42 cellular contexts compared by ENCODE assay signal in the genomic region with DNA sequence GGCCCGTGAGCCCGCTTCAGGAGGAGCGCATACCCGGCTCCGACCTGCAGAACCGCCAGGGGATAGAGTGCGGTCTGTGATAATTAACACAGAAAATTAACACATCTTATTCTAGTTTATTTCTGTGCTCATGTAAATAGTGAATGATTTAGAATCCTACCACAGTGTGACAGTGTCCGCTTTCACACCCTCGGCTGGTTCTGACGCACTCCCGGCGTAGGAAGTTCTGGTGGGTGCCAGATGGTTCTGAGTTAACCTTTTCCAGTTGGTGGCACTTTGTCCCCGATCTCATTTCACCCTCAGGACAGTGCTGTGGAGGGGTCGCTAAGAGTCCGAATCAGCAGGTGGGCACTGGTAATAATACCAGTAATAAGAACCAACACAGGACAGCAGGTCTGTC. TPM values are rescaled to one million over a fixed set of nuclear protein-coding genes. Genes with fewer than 3 reads are reported as not detected.
"Had no signal": no experiment of that assay in that cellular context is flagged by ENCODE, and none has a peak within 500 bp of the region (broad histone marks: within the 10 kb centered on the region; RNA-seq: fewer than 3 reads in every experiment).

No MANE protein-coding gene starts in this region.

- H3K4me1 ChIP-seq: adrenal gland, ascending aorta, breast epithelium had no signal

- H3K27ac Mint-ChIP-seq: activated naive CD4-positive, alpha-beta T cell treated with anti-CD3 and anti-CD28 coated beads for 36 hours; activated naive CD4-positive, alpha-beta T cell treated with anti-CD3 and anti-CD28 coated beads, Interleukin-2, amount 10 ng/mL, durations not matched to agents 7 days and 5 days; activated naive CD4-positive, alpha-beta T cell treated with anti-CD3 and anti-CD28 coated beads, Interleukin-2, amount 50 U/mL, for 24 hours; activated naive CD4-positive, alpha-beta T cell treated with anti-CD3 and anti-CD28 coated beads, Interleukin-2, amount 50 U/mL, for 72 hours; activated naive CD8-positive, alpha-beta T cell; activated naive CD8-positive, alpha-beta T cell treated with anti-CD3 and anti-CD28 coated beads for 36 hours; activated naive CD8-positive, alpha-beta T cell treated with anti-CD3 and anti-CD28 coated beads, Interleukin-2, amount 10 ng/mL, durations not matched to agents 7 days and 5 days; activated naive CD8-positive, alpha-beta T cell treated with anti-CD3 and anti-CD28 coated beads, Interleukin-2, amount 50 U/mL, for 24 hours; activated T-cell treated with anti-CD3 and anti-CD28 coated beads, Interleukin-2, amount 50 U/mL, for 24 hours; activated T-cell treated with anti-CD3 and anti-CD28 coated beads, Interleukin-2, amount 50 U/mL, for 72 hours; activated T-helper 1 cell treated with anti-CD3 and anti-CD28 coated beads, Interleukin-12 subunit alpha, Interleukin-12 subunit beta, Interleukin-2, Interleukin-4 antibody, amounts not matched to agents 30 ng/mL and 10 ng/mL and 1 ng/mL, durations not matched to agents 14 hours and 24 hours and 36 hours; activated T-helper 17 cell treated with anti-CD3 and anti-CD28 coated beads, Interleukin-2, amount 50 U/mL, for 72 hours; activated T-helper 2 cell treated with anti-CD3 and anti-CD28 coated beads, Interferon-gamma antibody, Interleukin-2, Interleukin-4, amounts not matched to agents 10 μg/mL and 5 μg/mL and 100 μg/mL, durations not matched to agents 14 hours and 24 hours and 36 hours; brain had no signal

- DNase-seq: activated effector memory CD4-positive, alpha-beta T cell treated with anti-CD3 and anti-CD28 coated beads, Interleukin-2, amount 50 U/mL, for 16 hours; activated effector memory CD4-positive, alpha-beta T cell treated with Interleukin-2 at 50 U/mL for 16 hours; activated gamma-delta T cell; activated gamma-delta T cell treated with Interleukin-2 at 50 U/mL for 16 hours; activated naive CD4-positive, alpha-beta T cell; activated naive CD4-positive, alpha-beta T cell treated with anti-CD3 and anti-CD28 coated beads for 36 hours; activated naive CD4-positive, alpha-beta T cell treated with anti-CD3 and anti-CD28 coated beads, Interleukin-2, amount 10 ng/mL, durations not matched to agents 7 days and 5 days; activated naive CD4-positive, alpha-beta T cell treated with anti-CD3 and anti-CD28 coated beads, Interleukin-2, amount 50 U/mL, for 16 hours; activated naive CD4-positive, alpha-beta T cell treated with Interleukin-2 at 50 U/mL for 16 hours; activated naive CD8-positive, alpha-beta T cell treated with anti-CD3 and anti-CD28 coated beads for 36 hours; activated naive CD8-positive, alpha-beta T cell treated with anti-CD3 and anti-CD28 coated beads, Interleukin-2, amount 10 ng/mL, durations not matched to agents 7 days and 5 days; activated naive CD8-positive, alpha-beta T cell treated with anti-CD3 and anti-CD28 coated beads, Interleukin-2, amount 50 U/mL, for 24 hours; activated T-cell treated with anti-CD3 and anti-CD28 coated beads, Interleukin-2, amount 50 U/mL, for 1 hour; activated T-cell treated with anti-CD3 and anti-CD28 coated beads, Interleukin-2, amount 50 U/mL, for 24 hours; activated T-cell treated with anti-CD3 and anti-CD28 coated beads, Interleukin-2, amount 50 U/mL, for 4 hours; activated T-cell treated with anti-CD3 and anti-CD28 coated beads, Interleukin-2, amount 50 U/mL, for 48 hours; activated T-cell treated with anti-CD3 and anti-CD28 coated beads, Interleukin-2, amount 50 U/mL, for 72 hours; adrenal gland; amniotic stem cell; anterior cingulate cortex; aorta; body of pancreas; brain microvascular endothelial cell; caudate nucleus; central memory CD4-positive, alpha-beta T cell; cerebellar nuclear complex had no signal

- ATAC-seq: activated naive CD4-positive, alpha-beta T cell treated with anti-CD3 and anti-CD28 coated beads, Interleukin-2, amount 50 U/mL, for 72 hours; activated naive CD8-positive, alpha-beta T cell treated with anti-CD3 and anti-CD28 coated beads, Interleukin-2, amount 50 U/mL, for 24 hours; activated T-cell treated with anti-CD3 and anti-CD28 coated beads, Interleukin-2, amount 50 U/mL, for 4 hours; activated T-cell treated with anti-CD3 and anti-CD28 coated beads, Interleukin-2, amount 50 U/mL, for 72 hours; activated T-helper 17 cell treated with anti-CD3 and anti-CD28 coated beads, Interleukin-2, amount 50 U/mL, for 72 hours; body of pancreas had no signal

- H3K9me3 Mint-ChIP-seq: activated naive CD4-positive, alpha-beta T cell treated with anti-CD3 and anti-CD28 coated beads for 36 hours; activated naive CD4-positive, alpha-beta T cell treated with anti-CD3 and anti-CD28 coated beads, Interleukin-2, amount 10 ng/mL, durations not matched to agents 7 days and 5 days; activated naive CD4-positive, alpha-beta T cell treated with anti-CD3 and anti-CD28 coated beads, Interleukin-2, amount 50 U/mL, for 24 hours; activated naive CD4-positive, alpha-beta T cell treated with anti-CD3 and anti-CD28 coated beads, Interleukin-2, amount 50 U/mL, for 72 hours; activated naive CD8-positive, alpha-beta T cell treated with anti-CD3 and anti-CD28 coated beads for 36 hours; activated naive CD8-positive, alpha-beta T cell treated with anti-CD3 and anti-CD28 coated beads, Interleukin-2, amount 10 ng/mL, durations not matched to agents 7 days and 5 days; activated naive CD8-positive, alpha-beta T cell treated with anti-CD3 and anti-CD28 coated beads, Interleukin-2, amount 50 U/mL, for 24 hours; activated T-cell treated with anti-CD3 and anti-CD28 coated beads, Interleukin-2, amount 50 U/mL, for 24 hours; activated T-cell treated with anti-CD3 and anti-CD28 coated beads, Interleukin-2, amount 50 U/mL, for 4 hours; activated T-cell treated with anti-CD3 and anti-CD28 coated beads, Interleukin-2, amount 50 U/mL, for 72 hours; activated T-helper 1 cell treated with anti-CD3 and anti-CD28 coated beads, Interleukin-12 subunit alpha, Interleukin-12 subunit beta, Interleukin-2, Interleukin-4 antibody, amounts not matched to agents 30 ng/mL and 10 ng/mL and 1 ng/mL, durations not matched to agents 14 hours and 24 hours and 36 hours; activated T-helper 17 cell treated with anti-CD3 and anti-CD28 coated beads, Interleukin-2, amount 50 U/mL, for 72 hours; activated T-helper 2 cell treated with anti-CD3 and anti-CD28 coated beads, Interferon-gamma antibody, Interleukin-2, Interleukin-4, amounts not matched to agents 10 μg/mL and 5 μg/mL and 100 μg/mL, durations not matched to agents 14 hours and 24 hours and 36 hours; central memory CD8-positive, alpha-beta T cell had no signal

- H3K4me3 ChIP-seq: adrenal gland, ascending aorta, body of pancreas, breast epithelium, cardiac muscle cell had no signal

- FAIRE-seq: astrocyte, bronchial epithelial cell had no signal

- H3K4me1 Mint-ChIP-seq: activated naive CD8-positive, alpha-beta T cell treated with anti-CD3 and anti-CD28 coated beads for 36 hours had no signal

- H3K36me3 Mint-ChIP-seq: activated naive CD4-positive, alpha-beta T cell treated with anti-CD3 and anti-CD28 coated beads, Interleukin-2, amount 10 ng/mL, durations not matched to agents 7 days and 5 days; activated naive CD4-positive, alpha-beta T cell treated with anti-CD3 and anti-CD28 coated beads, Interleukin-2, amount 50 U/mL, for 24 hours; activated naive CD4-positive, alpha-beta T cell treated with anti-CD3 and anti-CD28 coated beads, Interleukin-2, amount 50 U/mL, for 72 hours; activated naive CD8-positive, alpha-beta T cell; activated naive CD8-positive, alpha-beta T cell treated with anti-CD3 and anti-CD28 coated beads for 36 hours; activated naive CD8-positive, alpha-beta T cell treated with anti-CD3 and anti-CD28 coated beads, Interleukin-2, amount 10 ng/mL, durations not matched to agents 7 days and 5 days; brain had no signal

- H3K36me3 ChIP-seq: adrenal gland, ascending aorta, brain microvascular endothelial cell, breast epithelium, cardiac muscle cell had no signal

- H3K4me3 Mint-ChIP-seq: activated naive CD4-positive, alpha-beta T cell treated with anti-CD3 and anti-CD28 coated beads for 36 hours; activated naive CD4-positive, alpha-beta T cell treated with anti-CD3 and anti-CD28 coated beads, Interleukin-2, amount 10 ng/mL, durations not matched to agents 7 days and 5 days; activated naive CD4-positive, alpha-beta T cell treated with anti-CD3 and anti-CD28 coated beads, Interleukin-2, amount 50 U/mL, for 24 hours; activated naive CD8-positive, alpha-beta T cell; activated naive CD8-positive, alpha-beta T cell treated with anti-CD3 and anti-CD28 coated beads for 36 hours; activated naive CD8-positive, alpha-beta T cell treated with anti-CD3 and anti-CD28 coated beads, Interleukin-2, amount 10 ng/mL, durations not matched to agents 7 days and 5 days; activated naive CD8-positive, alpha-beta T cell treated with anti-CD3 and anti-CD28 coated beads, Interleukin-2, amount 50 U/mL, for 24 hours; activated T-cell treated with anti-CD3 and anti-CD28 coated beads, Interleukin-2, amount 50 U/mL, for 24 hours; activated T-cell treated with anti-CD3 and anti-CD28 coated beads, Interleukin-2, amount 50 U/mL, for 4 hours; activated T-cell treated with anti-CD3 and anti-CD28 coated beads, Interleukin-2, amount 50 U/mL, for 72 hours; activated T-helper 1 cell treated with anti-CD3 and anti-CD28 coated beads, Interleukin-12 subunit alpha, Interleukin-12 subunit beta, Interleukin-2, Interleukin-4 antibody, amounts not matched to agents 30 ng/mL and 10 ng/mL and 1 ng/mL, durations not matched to agents 14 hours and 24 hours and 36 hours; activated T-helper 17 cell treated with anti-CD3 and anti-CD28 coated beads, Interleukin-2, amount 50 U/mL, for 72 hours; brain; central memory CD8-positive, alpha-beta T cell had no signal

- H3K9me3 ChIP-seq: adrenal gland, ascending aorta, body of pancreas, breast epithelium had no signal

- H3K27me3 Mint-ChIP-seq: activated naive CD4-positive, alpha-beta T cell treated with anti-CD3 and anti-CD28 coated beads, Interleukin-2, amount 50 U/mL, for 24 hours had no signal

- H3K27ac ChIP-seq: adrenal gland, ascending aorta, body of pancreas, brain microvascular endothelial cell, breast epithelium, cardiac muscle cell had no signal

- H3K27me3 ChIP-seq: adrenal gland, ascending aorta, body of pancreas, brain microvascular endothelial cell, breast epithelium, cardiac muscle cell had no signal

RNA-seq across cellular contexts. Expression of a gene that starts 28.3 kb away (rescaled TPM):
- total RNA-seq: activated naive CD4-positive, alpha-beta T cell treated with anti-CD3 and anti-CD28 coated beads for 36 hours; activated naive CD4-positive, alpha-beta T cell treated with anti-CD3 and anti-CD28 coated beads, Interleukin-2, amount 50 U/mL, for 72 hours; activated naive CD8-positive, alpha-beta T cell treated with anti-CD3 and anti-CD28 coated beads for 36 hours; activated naive CD8-positive, alpha-beta T cell treated with anti-CD3 and anti-CD28 coated beads, Interleukin-2, amount 10 ng/mL, durations not matched to agents 7 days and 5 days; activated T-cell treated with anti-CD3 and anti-CD28 coated beads, Interleukin-2, amount 50 U/mL, for 4 hours; activated T-cell treated with anti-CD3 and anti-CD28 coated beads, Interleukin-2, amount 50 U/mL, for 72 hours; activated T-helper 17 cell treated with anti-CD3 and anti-CD28 coated beads, Interleukin-2, amount 50 U/mL, for 72 hours; activated T-helper 2 cell treated with anti-CD3 and anti-CD28 coated beads, Interferon-gamma antibody, Interleukin-2, Interleukin-4, amounts not matched to agents 10 μg/mL and 5 μg/mL and 100 μg/mL, durations not matched to agents 14 hours and 24 hours and 36 hours; aorta; ascending aorta; astrocyte; body of pancreas; breast epithelium; bronchial epithelial cell; cardiac muscle cell; cardiac septum; cerebellum; chondrocyte had no signal
- polyA plus RNA-seq: adrenal gland, aorta, cardiac muscle cell had no signal
